Comparison of ENCODE assay signal across 16 cellular contexts in genomic region chr20:37757550-37757949, GRCh38.
A peak's percentile ranks its signal among the peaks of the same experiment; 100 is the strongest.
DNase-seq lines count a peak whose midpoint lies in the region; ATAC-seq and TF ChIP-seq lines count a peak whose summit lies in the region.
"Had no signal": no experiment of that assay in that cellular context is flagged by ENCODE, and none has a peak within 500 bp of the region (broad histone marks: within the 10 kb centered on the region; RNA-seq: fewer than 3 reads in every experiment).

No MANE protein-coding gene starts in this region.

- H3K27ac ChIP-seq in psoas muscle: no peak overlapping the region
- H3K27ac ChIP-seq: cardiac muscle cell, HL-60, prostate gland had no signal

- H3K4me3 Mint-ChIP-seq in MCF 10A (ENCODE audit: unreplicated experiment) (no peak overlapping the region), HFFc6 (no peak overlapping the region), WTC11 (no peak overlapping the region)
- no peak overlapping the region for H3K4me3 Mint-ChIP-seq in activated T-cell treated with anti-CD3 and anti-CD28 coated beads, Interleukin-2, amount 50 U/mL, for 4 hours

- BruUV-seq in MCF 10A (replicated peaks; lab: Mats Ljungman, UMichigan): no TSS peak

- DNase-seq in T47D (ENCODE audit: low read depth in 1 of 2, low spot score in 1 of 2) (peak; percentile 27 to 68), MCF 10A (ENCODE audit: unreplicated experiment) (no peak), HFFc6 (no peak), WTC11 (ENCODE audit: low spot score) (peak; percentile 17), psoas muscle (no peak), DMS 273 (lab: John Stamatoyannopoulos, UW; ENCODE audit: unreplicated experiment) (no peak), T-helper 2 cell (no peak)
- no peak for DNase-seq in activated T-cell treated with anti-CD3 and anti-CD28 coated beads, Interleukin-2, amount 50 U/mL, for 4 hours
- DNase-seq: activated naive CD4-positive, alpha-beta T cell treated with Interleukin-2 at 50 U/mL for 16 hours; DMS79; islet precursor cell; NCI-H345; T1000 had no signal

- no peaks in the 10 kb centered on the region for H3K9me3 Mint-ChIP-seq in MCF 10A (ENCODE audit: unreplicated experiment)
- no peaks in the 10 kb centered on the region for H3K9me3 Mint-ChIP-seq in HFFc6
- no peaks in the 10 kb centered on the region for H3K9me3 Mint-ChIP-seq in WTC11
- H3K9me3 Mint-ChIP-seq in activated T-cell treated with anti-CD3 and anti-CD28 coated beads, Interleukin-2, amount 50 U/mL, for 4 hours: no peaks in the 10 kb centered on the region

- no peak for TF ChIP-seq CTCF in MCF 10A (IDR thresholded peaks at IDR 0.05; ENCODE audit: unreplicated experiment)
- TF ChIP-seq CTCF in HFFc6 (IDR thresholded peaks at IDR 0.05): peak; percentile 16; the same call in 1 of the 2 replicates
- TF ChIP-seq CTCF in WTC11 (IDR thresholded peaks at IDR 0.05): no peak
- TF ChIP-seq CTCF in psoas muscle (IDR thresholded peaks at IDR 0.05): peak; percentile 41

- no peaks in the 10 kb centered on the region for H3K9me3 ChIP-seq in psoas muscle
- H3K9me3 ChIP-seq: prostate gland had no signal

- H3K4me1 Mint-ChIP-seq in MCF 10A (ENCODE audit: insufficient read depth, unreplicated experiment): no peaks in the 10 kb centered on the region
- H3K4me1 Mint-ChIP-seq in HFFc6 (ENCODE audit: low read depth): no peaks in the 10 kb centered on the region
- no peaks in the 10 kb centered on the region for H3K4me1 Mint-ChIP-seq in WTC11
- H3K4me1 Mint-ChIP-seq in activated T-cell treated with anti-CD3 and anti-CD28 coated beads, Interleukin-2, amount 50 U/mL, for 4 hours (ENCODE audit: low read depth): peaks cover 3% of the 10 kb centered on the region

- intact Hi-C loops in MCF 10A (cut with micrococcal nuclease): no loop called here
- intact Hi-C loops in psoas muscle (cut with DNase I): loop anchor here (5.0 to 10.0 kb wide), 3 partner anchors 140 to 465 kb away; no protein-coding TSS in a partner anchor

- POLR2A ChIA-PET in MCF 10A (lab: Yijun Ruan, JAX) (interaction anchor here (0.6 to 1.4 kb wide), 4 partner anchors 19 to 444 kb away, joined by 3 read pairs; no protein-coding TSS in a partner anchor), WTC11 (lab: Charles Lee) (interaction anchor here (0.6 kb wide), 1 partner anchor 452 kb away, joined by 4 read pairs; no protein-coding TSS in a partner anchor)

- H3K36me3 ChIP-seq in psoas muscle (ENCODE audit: insufficient read depth in 1 of 2, low read depth in 1 of 2): peaks cover 2 to 8% of the 10 kb centered on the region in 2 donors
- H3K36me3 ChIP-seq: prostate gland had no signal

- H3K27ac Mint-ChIP-seq in MCF 10A (ENCODE audit: low read depth, unreplicated experiment) (no peak overlapping the region), HFFc6 (no peak overlapping the region), WTC11 (no peak overlapping the region; the same call in 1 of the 2 replicates)

- 85 to 88% (median 88%) methylated on average over 6 of the region's 6 CpGs for WGBS in psoas muscle, 3 donors

- no peak overlapping the region for H3K4me3 ChIP-seq in psoas muscle
- H3K4me3 ChIP-seq: cardiac muscle cell, prostate gland had no signal

- H3K27me3 ChIP-seq in psoas muscle (ENCODE audit: insufficient read depth in 3 of 3, low read length in 2 of 3): no peaks in the 10 kb centered on the region
- H3K27me3 ChIP-seq: cardiac muscle cell had no signal

- no peaks in the 10 kb centered on the region for H3K27me3 Mint-ChIP-seq in MCF 10A (ENCODE audit: insufficient read depth, unreplicated experiment)
- no peaks in the 10 kb centered on the region for H3K27me3 Mint-ChIP-seq in HFFc6 (ENCODE audit: insufficient read depth)
- no peaks in the 10 kb centered on the region for H3K27me3 Mint-ChIP-seq in WTC11 (ENCODE audit: low read depth)
- no peaks in the 10 kb centered on the region for H3K27me3 Mint-ChIP-seq in activated T-cell treated with anti-CD3 and anti-CD28 coated beads, Interleukin-2, amount 50 U/mL, for 4 hours (ENCODE audit: low read depth)

- H3K36me3 Mint-ChIP-seq in MCF 10A (ENCODE audit: insufficient read depth, unreplicated experiment) (peaks cover 34% of the 10 kb centered on the region), HFFc6 (ENCODE audit: low read depth) (no peaks in the 10 kb centered on the region), WTC11 (no peaks in the 10 kb centered on the region; the same call in 1 of the 2 replicates)
- H3K36me3 Mint-ChIP-seq in activated T-cell treated with anti-CD3 and anti-CD28 coated beads, Interleukin-2, amount 50 U/mL, for 4 hours (ENCODE audit: insufficient read depth): peaks cover 60% of the 10 kb centered on the region

- CTCF ChIA-PET in MCF 10A (lab: Yijun Ruan, JAX) (interaction anchor here (0.6 to 1.1 kb wide), 6 partner anchors 10 to 38 kb away, joined by 3 to 4 read pairs (median 3); no protein-coding TSS in a partner anchor), WTC11 (lab: Charles Lee) (interaction anchor here (0.8 to 1.7 kb wide), 13 partner anchors 8 to 193 kb away, joined by 3 to 19 read pairs (median 5); no protein-coding TSS in a partner anchor)

- H3K4me1 ChIP-seq in psoas muscle: peaks cover 11% of the 10 kb centered on the region

- in situ Hi-C loops in T47D (cut with HindIII; ENCODE audit: low pct_unique_long_range_greater_than_20kb, low sequenced_read_pairs): no loop called here

- ATAC-seq in WTC11: peak; percentile 34; the same call in 1 of the 2 replicates
- peak; percentile 47 to 72 (median 64) for ATAC-seq in psoas muscle
- no peak for ATAC-seq in activated T-cell treated with anti-CD3 and anti-CD28 coated beads, Interleukin-2, amount 50 U/mL, for 4 hours

TF ChIP-seq in WTC11, 78 proteins besides CTCF, POLR2A, EP300 and RAD21:
- TF ChIP-seq ZNF263 (CRISPR knock-in tag; IDR thresholded peaks at IDR 0.05; ENCODE audit: low read depth) (no peak), SMAD4 (CRISPR knock-in tag; IDR thresholded peaks at IDR 0.05) (no peak), FOXP1 (CRISPR knock-in tag; IDR thresholded peaks at IDR 0.05; ENCODE audit: borderline replicate concordance) (no peak), MXD4 (CRISPR knock-in tag; IDR thresholded peaks at IDR 0.05; ENCODE audit: borderline replicate concordance) (no peak), NR1H2 (CRISPR knock-in tag; IDR thresholded peaks at IDR 0.05) (no peak), ZSCAN18 (CRISPR knock-in tag; IDR thresholded peaks at IDR 0.05) (no peak)

Comparison
In these comparisons a context has a peak if more than half of its experiments do, and no peak if none do; other contexts are left out.
1. DNase-seq: peak in T47D (2 of 2) and WTC11 (single experiment); none in MCF 10A (single experiment), HFFc6 (single experiment), psoas muscle (0 of 2), DMS 273 (single experiment), T-helper 2 cell (0 of 5) and activated T-cell treated with anti-CD3 and anti-CD28 coated beads, Interleukin-2, amount 50 U/mL, for 4 hours (single experiment).
2. CTCF ChIP-seq: peak in HFFc6 (single experiment) and psoas muscle (single experiment); none in MCF 10A (single experiment) and WTC11 (single experiment).
3. ATAC-seq: peak in WTC11 (single experiment) and psoas muscle (4 of 4); none in activated T-cell treated with anti-CD3 and anti-CD28 coated beads, Interleukin-2, amount 50 U/mL, for 4 hours (0 of 2).